In the genomic region with DNA sequence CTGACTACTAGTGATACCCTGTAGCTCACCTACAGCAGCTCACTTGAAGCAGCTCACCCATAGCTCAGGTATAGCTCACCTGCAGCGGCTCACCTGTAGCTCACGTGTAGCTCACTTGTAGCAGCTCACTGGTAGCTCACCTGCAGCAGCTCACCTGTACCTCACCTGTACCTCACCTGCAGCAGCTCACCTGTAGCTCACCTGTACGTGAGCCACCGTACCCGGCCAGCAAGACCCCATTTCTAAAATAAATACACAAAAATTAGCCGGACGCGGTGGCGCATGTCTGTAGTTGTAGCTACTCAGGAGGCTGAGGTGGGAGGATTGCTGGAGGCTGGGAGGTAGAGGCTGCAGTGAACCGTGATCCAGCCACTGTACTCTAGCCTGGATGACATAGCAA, we compare ENCODE assay signal across 1 cellular context.
TF ChIP-seq lines count a peak whose summit lies in the region.

No MANE protein-coding gene starts in this region.

TF ChIP-seq in K562, 482 proteins besides CTCF, POLR2A, EP300 and RAD21:
- TF ChIP-seq KAT8 (IDR thresholded peaks at IDR 0.05; ENCODE audit: low read depth), result no peak
- 0 out of 2 replicates have a peak, but pooled peaks have one; percentile 29 for TF ChIP-seq ZEB2 (IDR thresholded peaks at IDR 0.05)
